17 cellular contexts compared by ENCODE assay signal in genomic region chr16:20871935-20872815, GRCh38. TPM values are rescaled to one million over a fixed set of nuclear protein-coding genes. Genes with fewer than 3 reads are reported as not detected.
DNase-seq lines count a peak whose midpoint lies in the region; ATAC-seq, FAIRE-seq and TF ChIP-seq lines count a peak whose summit lies in the region.
"Had no signal": no experiment of that assay in that cellular context is flagged by ENCODE, and none has a peak within 500 bp of the region (broad histone marks: within the 10 kb centered on the region; RNA-seq: fewer than 3 reads in every experiment).

No MANE protein-coding gene starts in this region.

- peaks cover 4% of the 10 kb centered on the region for H3K9me3 Mint-ChIP-seq in stimulated activated naive CD8-positive, alpha-beta T cell treated with anti-CD3 and anti-CD28 coated beads, Interleukin-15, Interleukin-2, amounts not matched to agents 100 ng/mL and 50 ng/mL, for 24 hours
- H3K9me3 Mint-ChIP-seq: activated T-cell treated with anti-CD3 and anti-CD28 coated beads, Interleukin-2, amount 50 U/mL, for 4 hours had no signal

- peaks cover 43% of the 10 kb centered on the region for H3K4me1 Mint-ChIP-seq in stimulated activated naive CD8-positive, alpha-beta T cell treated with anti-CD3 and anti-CD28 coated beads, Interleukin-15, Interleukin-2, amounts not matched to agents 100 ng/mL and 50 ng/mL, for 24 hours (ENCODE audit: low read depth)

- TF ChIP-seq EP300 in GM12878 (IDR thresholded peaks at IDR 0.05; ENCODE audit: borderline replicate concordance in 1 of 2, control insufficient read depth in 1 of 2, low read depth in 2 of 2, low read length in 2 of 2): no peak

- CTCF ChIA-PET in GM12878 (lab: Yijun Ruan, JAX): no interaction called here

- TF ChIP-seq CTCF in GM12878 (IDR thresholded peaks at IDR 0.05 in 2 of 3, conservative IDR thresholded peaks at IDR 0.05 in 1 of 3; ENCODE audit: control insufficient read depth in 2 of 3, extremely low read depth in 1 of 3, insufficient read depth in 1 of 3, low read depth in 3 of 3, low read length in 3 of 3): no peak

- TF ChIP-seq RAD21 in GM12878 (IDR thresholded peaks at IDR 0.05; ENCODE audit: insufficient read depth, low read depth, low read length): no peak

- no peaks in the 10 kb centered on the region; the same call in 2 of the 3 replicates for H3K9me3 ChIP-seq in GM12878 (replicated peaks; ENCODE audit: control insufficient read depth, insufficient read depth, low read length)
- no peaks in the 10 kb centered on the region for H3K9me3 ChIP-seq in mesodermal cell (ENCODE audit: control insufficient read depth, low read length)
- no peaks in the 10 kb centered on the region for H3K9me3 ChIP-seq in aorta (ENCODE audit: control insufficient read depth, low read length)
- H3K9me3 ChIP-seq: SJCRH30 had no signal

- H2AFZ ChIP-seq in GM12878 (ENCODE audit: control insufficient read depth, low read depth, low read length): no peak overlapping the region

- SMC1A ChIA-PET in GM12878 (lab: Charles Lee; ENCODE audit: uncharacterized antibody, unreplicated experiment): interaction anchor here (1.1 to 6.3 kb wide), 6 partner anchors 12 to 32 kb away, joined by 3 to 50 read pairs (median 14); partner anchors contain the start of genes DCUN1D3 and LYRM1

- no peak for DNase-seq in stimulated activated naive CD8-positive, alpha-beta T cell treated with anti-CD3 and anti-CD28 coated beads, Interleukin-15, Interleukin-2, amounts not matched to agents 100 U/mL and 50 U/mL, for 24 hours
- DNase-seq in GM12878 (ENCODE audit: low read depth, low spot score) (no peak), aorta (no peak), NCI-H146 (lab: John Stamatoyannopoulos, UW) (no peak), cortex of kidney (lab: John Stamatoyannopoulos, UW) (no peak)
- DNase-seq: activated CD4-positive, alpha-beta T cell treated with anti-CD3 and anti-CD28 coated beads for 48 hours; activated T-cell treated with anti-CD3 and anti-CD28 coated beads, Interleukin-2, amount 50 U/mL, for 4 hours; midbrain; NCI-H1092; SJCRH30; small intestine; stimulated activated naive B cell treated with anti-CD40 and anti-IgM and Interleukin-4, amounts not matched to agents 10 μg/mL and 1 μg/mL and 100 μg/mL, for 72 hours; T1000 had no signal

- H3K4me3 Mint-ChIP-seq in stimulated activated naive CD8-positive, alpha-beta T cell treated with anti-CD3 and anti-CD28 coated beads, Interleukin-15, Interleukin-2, amounts not matched to agents 100 ng/mL and 50 ng/mL, for 24 hours: no peak overlapping the region
- H3K4me3 Mint-ChIP-seq: activated T-cell treated with anti-CD3 and anti-CD28 coated beads, Interleukin-2, amount 50 U/mL, for 4 hours; stimulated activated naive B cell treated with anti-CD40 and anti-IgM and Interleukin-4, amounts not matched to agents 10 μg/mL and 1 μg/mL and 100 μg/mL, for 72 hours had no signal

- no peaks in the 10 kb centered on the region for H3K27me3 Mint-ChIP-seq in stimulated activated naive CD8-positive, alpha-beta T cell treated with anti-CD3 and anti-CD28 coated beads, Interleukin-15, Interleukin-2, amounts not matched to agents 100 ng/mL and 50 ng/mL, for 24 hours
- H3K27me3 Mint-ChIP-seq: stimulated activated naive B cell treated with anti-CD40 and anti-IgM and Interleukin-4, amounts not matched to agents 10 μg/mL and 1 μg/mL and 100 μg/mL, for 72 hours had no signal

- no peak for TF ChIP-seq POLR2A in GM12878 (IDR thresholded peaks at IDR 0.05; ENCODE audit: low read depth, low read length)

- in situ Hi-C loops in GM12878 (cut with MboI): no loop called here

- peak overlapping the region; percentile 11 for H3K27ac Mint-ChIP-seq in stimulated activated naive CD8-positive, alpha-beta T cell treated with anti-CD3 and anti-CD28 coated beads, Interleukin-15, Interleukin-2, amounts not matched to agents 100 ng/mL and 50 ng/mL, for 24 hours
- H3K27ac Mint-ChIP-seq: stimulated activated naive B cell treated with anti-CD40 and anti-IgM and Interleukin-4, amounts not matched to agents 10 μg/mL and 1 μg/mL and 100 μg/mL, for 72 hours had no signal

- POLR2A ChIA-PET in GM12878 (lab: Charles Lee): interaction anchor here (1.3 to 3.5 kb wide), 3 partner anchors 7 to 28 kb away, joined by 3 to 44 read pairs (median 11); partner anchors contain the start of genes DCUN1D3 and LYRM1

- H3K79me2 ChIP-seq in GM12878 (ENCODE audit: control insufficient read depth, insufficient read depth, low read length): peaks cover 11% of the 10 kb centered on the region

- no peak overlapping the region for H3K27ac ChIP-seq in GM12878 (ENCODE audit: control insufficient read depth, insufficient read depth)
- H3K27ac ChIP-seq in mesodermal cell (ENCODE audit: low read depth, low read length, severe bottlenecking): peak overlapping the region; percentile 64
- peak overlapping the region; percentile 87 to 99 for H3K27ac ChIP-seq in aorta (ENCODE audit: low read depth in 1 of 2, low read length in 2 of 2)
- H3K27ac ChIP-seq: SJCRH30 had no signal

- BruUV-seq in GM12878 (replicated peaks; lab: Mats Ljungman, UMichigan): no TSS peak

- intact Hi-C loops in GM12878 (cut with micrococcal nuclease; ENCODE audit: unreplicated experiment) (no loop called here), aorta (cut with DNase I) (no loop called here)

- no peaks in the 10 kb centered on the region for H3K36me3 ChIP-seq in GM12878 (ENCODE audit: control insufficient read depth in 2 of 2, insufficient read depth in 2 of 2, low read length in 1 of 2)
- peaks cover under 1% of the 10 kb centered on the region for H3K36me3 ChIP-seq in mesodermal cell (ENCODE audit: control insufficient read depth, insufficient read depth, low read length)
- no peaks in the 10 kb centered on the region for H3K36me3 ChIP-seq in aorta (ENCODE audit: control insufficient read depth in 1 of 2, insufficient read depth in 2 of 2, low read length in 1 of 2)
- H3K36me3 ChIP-seq: SJCRH30 had no signal

- H3K4me3 ChIP-seq in GM12878 (no peak overlapping the region), mesodermal cell (ENCODE audit: extremely low read depth, insufficient read depth, low read length, poor library complexity, severe bottlenecking) (no peak overlapping the region), aorta (ENCODE audit: low read length in 2 of 2) (no peak overlapping the region)
- H3K4me3 ChIP-seq: SJCRH30 had no signal

- H3K27me3 ChIP-seq in GM12878 (replicated peaks in 1 of 2; ENCODE audit: control insufficient read depth in 2 of 2, insufficient read depth in 2 of 2, low read length in 1 of 2): no peaks in the 10 kb centered on the region
- H3K27me3 ChIP-seq in aorta (ENCODE audit: control insufficient read depth in 1 of 2, insufficient read depth in 2 of 2, low read length in 1 of 2): no peaks in the 10 kb centered on the region
- H3K27me3 ChIP-seq: SJCRH30 had no signal

- no peak for FAIRE-seq in GM12878 (lab: Jason Lieb, UNC)
- FAIRE-seq: GM19239, small intestine had no signal

- ATAC-seq in stimulated activated naive CD8-positive, alpha-beta T cell treated with anti-CD3 and anti-CD28 coated beads, Interleukin-15, Interleukin-2, amounts not matched to agents 100 U/mL and 50 U/mL, for 24 hours: no peak
- ATAC-seq in GM12878 (no peak; the same call in 2 of the 3 replicates), aorta (ENCODE audit: low FRiP score) (no peak), HG02588 (IDR thresholded peaks at IDR 0.05; ENCODE audit: unreplicated experiment) (no peak)
- ATAC-seq: activated T-cell treated with anti-CD3 and anti-CD28 coated beads, Interleukin-2, amount 50 U/mL, for 4 hours; stimulated activated naive B cell treated with anti-CD40 and anti-IgM and Interleukin-4, amounts not matched to agents 10 μg/mL and 1 μg/mL and 100 μg/mL, for 72 hours had no signal

- peak overlapping the region; percentile 38; the same call in 1 of the 2 replicates for H3K4me2 ChIP-seq in GM12878 (ENCODE audit: control insufficient read depth, insufficient read depth)

- RAD21 ChIA-PET in GM12878 (lab: Charles Lee; ENCODE audit: unreplicated experiment): interaction anchor here (1.0 kb wide), 1 partner anchor 27 kb away, joined by 3 read pairs; no protein-coding TSS in a partner anchor

- no peaks in the 10 kb centered on the region for H4K20me1 ChIP-seq in GM12878 (ENCODE audit: control insufficient read depth, insufficient read depth)

- peaks cover 38% of the 10 kb centered on the region for H3K4me1 ChIP-seq in GM12878 (ENCODE audit: control insufficient read depth, insufficient read depth, low read length)
- H3K4me1 ChIP-seq in mesodermal cell (ENCODE audit: control insufficient read depth, insufficient read depth, low read length, poor library complexity, severe bottlenecking): peaks cover 70% of the 10 kb centered on the region
- peaks cover 11 to 44% of the 10 kb centered on the region in 2 donors for H3K4me1 ChIP-seq in aorta (ENCODE audit: control insufficient read depth in 1 of 2, insufficient read depth in 2 of 2, low read length in 2 of 2)
- H3K4me1 ChIP-seq: SJCRH30 had no signal

- WGBS in GM12878 (ENCODE audit: insufficient coverage, insufficient replicate concordance, low lambda C conversion rate, missing lambda C conversion rate): 73% methylated on average over 9 of the region's 9 CpGs
- 67 to 80% methylated on average over 1 to 3 of the region's 9 CpGs for WGBS in mesodermal cell (ENCODE audit: insufficient coverage in 2 of 2), 2 experiments
- 68 to 75% methylated on average over 9 of the region's 9 CpGs for WGBS in aorta, 2 donors

- H3K36me3 Mint-ChIP-seq in stimulated activated naive CD8-positive, alpha-beta T cell treated with anti-CD3 and anti-CD28 coated beads, Interleukin-15, Interleukin-2, amounts not matched to agents 100 ng/mL and 50 ng/mL, for 24 hours (ENCODE audit: low read depth): peaks cover 22% of the 10 kb centered on the region

- no peak overlapping the region for H3K9ac ChIP-seq in GM12878 (ENCODE audit: control insufficient read depth, insufficient read depth, low read length)

RNA-seq across cellular contexts. Expression of gene DCUN1D3, which starts 28.0 kb away (rescaled TPM):
- total RNA-seq in GM12878 (2013; cell fraction: nucleolus; rRNA removed): 6.1 and 7.6 TPM in 2 replicates
- total RNA-seq in GM12878 (2014; rRNA removed): 2.4 and 2.8 TPM in 2 replicates
- total RNA-seq in GM12878 (2014; rRNA removed; fragmentation: Illumina TruSeq; extraction: Trizol): 2.3 and 2.5 TPM in 2 replicates
- total RNA-seq in GM12878 (2021): 3.5 and 3.7 TPM in 2 replicates
- polyA plus RNA-seq in GM12878 (2011; ENCODE audit: low read depth): 1.7 TPM
- 4.5 and 5.5 TPM in 2 replicates for polyA plus RNA-seq in GM12878 (2011; rRNA removed)
- polyA plus RNA-seq in GM12878 (2011; cell fraction: cytosol; rRNA removed): 3.1 and 3.5 TPM in 2 replicates
- 6.2 and 7.4 TPM in 2 replicates for polyA plus RNA-seq in GM12878 (2011; cell fraction: nucleus; rRNA removed)
- 2.1 and 2.6 TPM in 2 replicates for polyA plus RNA-seq in GM12878 (2012)
- polyA plus RNA-seq in GM12878 (2014; fragmentation: Illumina TruSeq; extraction: Trizol): 1.6 and 1.8 TPM in 2 replicates
- 1 to 10 TPM in 1 of 2 experiments, under 1 TPM in 1; 0.47 to 1.2 TPM for polyA plus RNA-seq in GM12878 (2014; fragmentation: Nextera tagmentation; extraction: Ambion mirVana)
- 1.9 TPM in 2 replicates for polyA plus RNA-seq in GM12878 (2014; rRNA removed)
- polyA plus RNA-seq in GM12878 (2016; fragmentation: Nextera tagmentation; extraction: Ambion mirVana): 1 to 10 TPM; 1.3 to 1.8 TPM
- polyA minus RNA-seq in GM12878 (2011; rRNA and poly(A)+ RNA removed): 6.0 and 7.6 TPM in 2 replicates
- polyA minus RNA-seq in GM12878 (2011; cell fraction: cytosol; rRNA and poly(A)+ RNA removed): 2.4 and 2.9 TPM in 2 replicates
- 5.8 and 7.0 TPM in 2 replicates for polyA minus RNA-seq in GM12878 (2011; cell fraction: nucleus; rRNA and poly(A)+ RNA removed)
- polyA plus RNA-seq in mesodermal cell (2013, experiment 1 of 2): 9.2 TPM
- 7.5 TPM for polyA plus RNA-seq in mesodermal cell (2013, experiment 2 of 2)
- 10 to 100 TPM; 29.5 to 54.5 TPM for total RNA-seq in aorta
- polyA plus RNA-seq in aorta: 1 to 10 TPM; 3.9 to 4.1 TPM

RNA-seq across cellular contexts. Expression of gene LYRM1, which starts 28.4 kb away (rescaled TPM):
- total RNA-seq in GM12878 (2013; cell fraction: nucleolus; rRNA removed): 12.4 and 15.2 TPM in 2 replicates
- 24.9 and 27.2 TPM in 2 replicates for total RNA-seq in GM12878 (2014; rRNA removed)
- total RNA-seq in GM12878 (2014; rRNA removed; fragmentation: Illumina TruSeq; extraction: Trizol): 37.2 and 41.0 TPM in 2 replicates
- 18.4 and 19.4 TPM in 2 replicates for total RNA-seq in GM12878 (2021)
- 26.1 TPM for polyA plus RNA-seq in GM12878 (2011; ENCODE audit: low read depth)
- 54.4 and 81.5 TPM in 2 replicates for polyA plus RNA-seq in GM12878 (2011; rRNA removed)
- 28.2 and 33.0 TPM in 2 replicates for polyA plus RNA-seq in GM12878 (2011; cell fraction: cytosol; rRNA removed)
- 18.8 and 24.1 TPM in 2 replicates for polyA plus RNA-seq in GM12878 (2011; cell fraction: nucleus; rRNA removed)
- 26.8 and 27.8 TPM in 2 replicates for polyA plus RNA-seq in GM12878 (2012)
- 43.8 and 44.8 TPM in 2 replicates for polyA plus RNA-seq in GM12878 (2014; fragmentation: Illumina TruSeq; extraction: Trizol)
- 10 to 100 TPM; 36.9 to 43.7 TPM for polyA plus RNA-seq in GM12878 (2014; fragmentation: Nextera tagmentation; extraction: Ambion mirVana)
- polyA plus RNA-seq in GM12878 (2014; rRNA removed): 29.3 and 30.2 TPM in 2 replicates
- 10 to 100 TPM; 38.9 to 40.5 TPM for polyA plus RNA-seq in GM12878 (2016; fragmentation: Nextera tagmentation; extraction: Ambion mirVana)
- 20.1 and 26.8 TPM in 2 replicates for polyA minus RNA-seq in GM12878 (2011; rRNA and poly(A)+ RNA removed)
- 15.2 and 16.8 TPM in 2 replicates for polyA minus RNA-seq in GM12878 (2011; cell fraction: cytosol; rRNA and poly(A)+ RNA removed)
- polyA minus RNA-seq in GM12878 (2011; cell fraction: nucleus; rRNA and poly(A)+ RNA removed): 5.7 and 6.6 TPM in 2 replicates
- polyA plus RNA-seq in mesodermal cell (2013, experiment 1 of 2): 31.1 TPM
- 31.6 TPM for polyA plus RNA-seq in mesodermal cell (2013, experiment 2 of 2)
- 10 to 100 TPM; 18.1 to 24.3 TPM for total RNA-seq in aorta
- polyA plus RNA-seq in aorta: 10 to 100 TPM; 27.3 to 44.2 TPM
